In the genomic region with DNA sequence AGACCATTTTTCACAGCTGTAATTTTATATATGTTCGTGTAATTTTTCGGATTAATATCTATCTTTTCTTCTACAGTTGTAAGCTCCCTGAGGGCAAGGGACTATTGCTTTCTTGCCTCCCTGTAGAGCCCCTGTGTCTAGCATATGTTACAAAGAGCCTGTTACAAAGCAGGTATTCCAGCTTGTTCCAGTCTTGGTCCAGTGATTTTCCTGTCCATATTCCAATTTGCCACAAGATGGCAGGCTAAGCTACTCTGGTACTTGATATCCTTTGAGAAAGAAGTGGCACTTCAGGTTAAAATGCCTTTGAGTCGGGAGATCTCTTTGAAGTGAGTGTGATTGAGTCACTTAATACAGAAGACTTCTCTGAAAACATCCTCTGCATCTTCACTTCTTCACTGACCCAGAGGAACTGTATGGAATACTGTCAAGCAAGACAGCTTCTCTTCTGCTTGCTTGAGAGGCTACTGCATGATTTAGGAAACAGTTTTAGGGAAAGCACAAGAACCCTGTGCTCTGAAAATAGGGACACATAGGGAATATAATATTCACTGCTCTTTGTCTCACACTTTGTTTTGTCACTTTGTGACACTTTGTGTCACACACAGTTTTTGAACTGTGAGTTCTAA, we compare ENCODE assay signal across 8 cellular contexts.
A peak's percentile ranks its signal among the peaks of the same experiment; 100 is the strongest.
DNase-seq lines count a peak whose midpoint lies in the region; ATAC-seq, FAIRE-seq and TF ChIP-seq lines count a peak whose summit lies in the region.

No MANE protein-coding gene starts in this region.

- ATAC-seq in GM19452 (IDR thresholded peaks at IDR 0.05; ENCODE audit: unreplicated experiment) (no peak), GM18867 (IDR thresholded peaks at IDR 0.05; ENCODE audit: unreplicated experiment) (no peak)

- DNase-seq in GM20000 (ENCODE audit: low spot score) (peak; percentile 25), NCI-H2196 (lab: John Stamatoyannopoulos, UW; ENCODE audit: unreplicated experiment) (peak; percentile 72), astrocyte of the cerebellum (ENCODE audit: low read depth) (no peak), kidney glomerular epithelial cell (lab: John Stamatoyannopoulos, UW) (peak; percentile 17), NK-92 (lab: John Stamatoyannopoulos, UW; ENCODE audit: unreplicated experiment) (no peak)

- in situ Hi-C loops in astrocyte of the cerebellum (cut with HindIII; ENCODE audit: low sequenced_read_pairs), result no loop called here

- peak; percentile 32 for FAIRE-seq in A204.1 (lab: Jason Lieb, UNC)

- no peak overlapping the region for H3K4me3 ChIP-seq in astrocyte of the cerebellum (ENCODE audit: low read depth, low read length)

- TF ChIP-seq CTCF in GM20000 (IDR thresholded peaks at IDR 0.05; ENCODE audit: extremely low read depth, missing control alignments), result peak; percentile 22
- TF ChIP-seq CTCF in astrocyte of the cerebellum (IDR thresholded peaks at IDR 0.05; ENCODE audit: low read depth, low read length, missing control alignments), result peak; percentile 84

Comparison
In these comparisons a context has a peak if more than half of its experiments do, and no peak if none do; other contexts are left out.
1. DNase-seq: peak in GM20000 (single experiment), NCI-H2196 (single experiment) and kidney glomerular epithelial cell (single experiment); none in astrocyte of the cerebellum (single experiment) and NK-92 (single experiment).